ENCODE assay signal across 1 cellular context in the genomic region with DNA sequence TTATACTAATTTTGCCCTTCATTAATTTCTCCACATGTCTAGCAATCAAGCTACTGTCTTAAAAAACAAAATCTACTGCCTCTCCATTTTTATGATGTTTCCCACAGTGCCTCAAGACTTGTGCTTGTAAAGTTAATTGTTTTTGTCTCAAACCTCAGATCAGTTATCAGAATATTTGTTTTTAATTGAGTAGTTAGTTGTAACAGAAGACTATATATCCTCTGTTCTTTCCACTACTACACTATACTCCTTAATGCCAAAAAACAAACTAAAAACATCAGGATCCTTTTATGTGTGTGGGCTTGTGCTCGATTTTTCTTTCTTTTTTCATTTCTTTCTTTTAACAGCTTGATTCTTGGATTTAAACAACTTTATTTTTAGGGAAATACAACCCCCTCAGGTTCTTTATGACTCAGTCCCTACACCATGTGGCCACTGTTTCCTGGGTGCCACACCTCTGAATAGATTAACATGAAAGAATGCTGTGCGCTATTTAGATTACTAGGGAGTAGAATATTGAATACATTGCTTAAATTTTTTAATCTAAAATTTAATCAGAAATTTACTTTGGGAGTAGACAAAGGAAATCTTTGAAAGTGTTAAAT.
TF ChIP-seq lines count a peak whose summit lies in the region.

No MANE protein-coding gene starts in this region.

TF ChIP-seq in HEK293, 187 proteins besides CTCF, POLR2A, EP300 and RAD21 (continued from another document):
- TF ChIP-seq ZNF843 (tag by site-specific recombination; IDR thresholded peaks at IDR 0.05), result peak; percentile 49; the same call in 1 of the 2 replicates
- TF ChIP-seq BCL11B (tag by site-specific recombination; IDR thresholded peaks at IDR 0.05; ENCODE audit: low read depth), result 0 out of 2 replicates have a peak, but pooled peaks have one; percentile 39
- no peak for TF ChIP-seq ZNF747 (tag by site-specific recombination; IDR thresholded peaks at IDR 0.05)
- TF ChIP-seq ZBTB7A (tag by site-specific recombination; IDR thresholded peaks at IDR 0.05; ENCODE audit: low read depth), result no peak
- TF ChIP-seq, protein P1, sequence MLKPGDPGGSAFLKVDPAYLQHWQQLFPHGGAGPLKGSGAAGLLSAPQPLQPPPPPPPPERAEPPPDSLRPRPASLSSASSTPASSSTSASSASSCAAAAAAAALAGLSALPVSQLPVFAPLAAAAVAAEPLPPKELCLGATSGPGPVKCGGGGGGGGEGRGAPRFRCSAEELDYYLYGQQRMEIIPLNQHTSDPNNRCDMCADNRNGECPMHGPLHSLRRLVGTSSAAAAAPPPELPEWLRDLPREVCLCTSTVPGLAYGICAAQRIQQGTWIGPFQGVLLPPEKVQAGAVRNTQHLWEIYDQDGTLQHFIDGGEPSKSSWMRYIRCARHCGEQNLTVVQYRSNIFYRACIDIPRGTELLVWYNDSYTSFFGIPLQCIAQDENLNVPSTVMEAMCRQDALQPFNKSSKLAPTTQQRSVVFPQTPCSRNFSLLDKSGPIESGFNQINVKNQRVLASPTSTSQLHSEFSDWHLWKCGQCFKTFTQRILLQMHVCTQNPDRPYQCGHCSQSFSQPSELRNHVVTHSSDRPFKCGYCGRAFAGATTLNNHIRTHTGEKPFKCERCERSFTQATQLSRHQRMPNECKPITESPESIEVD (tag by site-specific recombination; IDR thresholded peaks at IDR 0.05), result peak; percentile 67; the same call in 1 of the 2 replicates
- TF ChIP-seq ZSCAN23 (tag by site-specific recombination; IDR thresholded peaks at IDR 0.05), result no peak
- no peak for TF ChIP-seq ZNF596 (tag by site-specific recombination; IDR thresholded peaks at IDR 0.05)
- TF ChIP-seq, protein P2, sequence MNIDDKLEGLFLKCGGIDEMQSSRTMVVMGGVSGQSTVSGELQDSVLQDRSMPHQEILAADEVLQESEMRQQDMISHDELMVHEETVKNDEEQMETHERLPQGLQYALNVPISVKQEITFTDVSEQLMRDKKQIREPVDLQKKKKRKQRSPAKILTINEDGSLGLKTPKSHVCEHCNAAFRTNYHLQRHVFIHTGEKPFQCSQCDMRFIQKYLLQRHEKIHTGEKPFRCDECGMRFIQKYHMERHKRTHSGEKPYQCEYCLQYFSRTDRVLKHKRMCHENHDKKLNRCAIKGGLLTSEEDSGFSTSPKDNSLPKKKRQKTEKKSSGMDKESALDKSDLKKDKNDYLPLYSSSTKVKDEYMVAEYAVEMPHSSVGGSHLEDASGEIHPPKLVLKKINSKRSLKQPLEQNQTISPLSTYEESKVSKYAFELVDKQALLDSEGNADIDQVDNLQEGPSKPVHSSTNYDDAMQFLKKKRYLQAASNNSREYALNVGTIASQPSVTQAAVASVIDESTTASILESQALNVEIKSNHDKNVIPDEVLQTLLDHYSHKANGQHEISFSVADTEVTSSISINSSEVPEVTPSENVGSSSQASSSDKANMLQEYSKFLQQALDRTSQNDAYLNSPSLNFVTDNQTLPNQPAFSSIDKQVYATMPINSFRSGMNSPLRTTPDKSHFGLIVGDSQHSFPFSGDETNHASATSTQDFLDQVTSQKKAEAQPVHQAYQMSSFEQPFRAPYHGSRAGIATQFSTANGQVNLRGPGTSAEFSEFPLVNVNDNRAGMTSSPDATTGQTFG (tag by site-specific recombination; IDR thresholded peaks at IDR 0.05; ENCODE audit: borderline replicate concordance), result no peak
